25 cellular contexts compared by ENCODE assay signal in genomic region chr10:122103592-122103991, GRCh38.
DNase-seq lines count a peak whose midpoint lies in the region; ATAC-seq, FAIRE-seq and TF ChIP-seq lines count a peak whose summit lies in the region.
"Had no signal": no experiment of that assay in that cellular context is flagged by ENCODE, and none has a peak within 500 bp of the region (broad histone marks: within the 10 kb centered on the region; RNA-seq: fewer than 3 reads in every experiment).

No MANE protein-coding gene starts in this region.

- no peak for FAIRE-seq in A549 (lab: Jason Lieb, UNC)
- FAIRE-seq: A204.1, D721Med, GM12878, H1 had no signal

- H3K4me1 Mint-ChIP-seq in naive thymus-derived CD4-positive, alpha-beta T cell: no peaks in the 10 kb centered on the region
- H3K4me1 Mint-ChIP-seq in activated CD8-positive, alpha-beta memory T cell treated with anti-CD3 and anti-CD28 coated beads, Interleukin-2, amount 10 ng/mL, durations not matched to agents 7 days and 5 days: no peaks in the 10 kb centered on the region
- H3K4me1 Mint-ChIP-seq: CD14-positive monocyte; CD8-positive, alpha-beta memory T cell had no signal

- no peak overlapping the region for H2BK5ac ChIP-seq in mesenchymal stem cell (ENCODE audit: low read depth, low read length, poor library complexity, severe bottlenecking)

- H2BK120ac ChIP-seq in mesenchymal stem cell (ENCODE audit: low read depth, low read length): no peak overlapping the region

- POLR2A ChIA-PET in A549 (lab: Yijun Ruan, JAX) (interaction anchor here (3.2 kb wide), 1 partner anchor 9 kb away, joined by 35 read pairs; no protein-coding TSS in a partner anchor), RWPE1 (lab: Yijun Ruan, JAX; ENCODE audit: low non-redundant PET) (no interaction called here)
- POLR2A ChIA-PET in naive thymus-derived CD4-positive, alpha-beta T cell (lab: Charles Lee): no interaction called here

- H3K36me3 Mint-ChIP-seq in naive thymus-derived CD4-positive, alpha-beta T cell: no peaks in the 10 kb centered on the region
- H3K36me3 Mint-ChIP-seq in activated CD8-positive, alpha-beta memory T cell treated with anti-CD3 and anti-CD28 coated beads, Interleukin-2, amount 10 ng/mL, durations not matched to agents 7 days and 5 days: no peaks in the 10 kb centered on the region
- H3K36me3 Mint-ChIP-seq: CD14-positive monocyte; CD8-positive, alpha-beta memory T cell had no signal

- H3K23ac ChIP-seq in mesenchymal stem cell (ENCODE audit: low read length in 2 of 2): no peak overlapping the region

- H2AK5ac ChIP-seq in mesenchymal stem cell (ENCODE audit: low read length, severe bottlenecking): no peak overlapping the region

- intact Hi-C loops in naive thymus-derived CD4-positive, alpha-beta T cell (cut with micrococcal nuclease): no loop called here

- no peak for TF ChIP-seq POLR2A in A549 (IDR thresholded peaks at IDR 0.05; ENCODE audit: low read length)

- no peak for TF ChIP-seq RAD21 in A549 (conservative IDR thresholded peaks at IDR 0.05 in 1 of 2, IDR thresholded peaks at IDR 0.05 in 1 of 2)

- H3K4ac ChIP-seq in mesenchymal stem cell (ENCODE audit: low read depth in 1 of 2, low read length in 2 of 2): peak overlapping the region in 1 of 2 experiments; percentile 35

- no peaks in the 10 kb centered on the region for H3K9me3 Mint-ChIP-seq in naive thymus-derived CD4-positive, alpha-beta T cell
- no peaks in the 10 kb centered on the region for H3K9me3 Mint-ChIP-seq in activated CD8-positive, alpha-beta memory T cell treated with anti-CD3 and anti-CD28 coated beads, Interleukin-2, amount 10 ng/mL, durations not matched to agents 7 days and 5 days (ENCODE audit: low read depth)
- H3K9me3 Mint-ChIP-seq: CD4-positive, alpha-beta T cell; CD8-positive, alpha-beta memory T cell had no signal

- TF ChIP-seq CTCF in A549 (IDR thresholded peaks at IDR 0.05) (no peak), RWPE1 (conservative IDR thresholded peaks at IDR 0.05; ENCODE audit: low read depth) (no peak)

- TF ChIP-seq EP300 in A549 (IDR thresholded peaks at IDR 0.05): no peak

- H2AFZ ChIP-seq in mesenchymal stem cell (ENCODE audit: low read depth, low read length): no peak overlapping the region
- H2AFZ ChIP-seq: GM23248 had no signal

- H3K14ac ChIP-seq in mesenchymal stem cell (ENCODE audit: low read length in 2 of 2): no peak overlapping the region

- no peak overlapping the region for H4K8ac ChIP-seq in mesenchymal stem cell (ENCODE audit: low read length)

- DNase-seq in A549 (ENCODE audit: low read depth in 1 of 2, low spot score in 1 of 2): no peak
- DNase-seq in RWPE1 (ENCODE audit: low spot score): no peak
- DNase-seq in mesenchymal stem cell: no peak
- DNase-seq in naive thymus-derived CD4-positive, alpha-beta T cell: no peak
- DNase-seq in activated CD8-positive, alpha-beta memory T cell treated with anti-CD3 and anti-CD28 coated beads, Interleukin-2, amount 10 ng/mL, durations not matched to agents 7 days and 5 days: no peak
- DNase-seq: ACHN; AML-193; BE2C; CD4-positive, alpha-beta T cell; CD8-positive, alpha-beta memory T cell; DMS 273 treated with DMSO at 0.1 percent for 48 hours; DMS79; EL; GDM1; H7; HCEC 1CT had no signal

- ATAC-seq in A549 (no peak), GM19463 (IDR thresholded peaks at IDR 0.05; ENCODE audit: unreplicated experiment) (no peak)
- ATAC-seq in naive thymus-derived CD4-positive, alpha-beta T cell: no peak
- ATAC-seq in activated CD8-positive, alpha-beta memory T cell treated with anti-CD3 and anti-CD28 coated beads, Interleukin-2, amount 10 ng/mL, durations not matched to agents 7 days and 5 days: no peak
- ATAC-seq: GM12878 had no signal

- no peak overlapping the region for H3K4me3 Mint-ChIP-seq in naive thymus-derived CD4-positive, alpha-beta T cell
- H3K4me3 Mint-ChIP-seq in activated CD8-positive, alpha-beta memory T cell treated with anti-CD3 and anti-CD28 coated beads, Interleukin-2, amount 10 ng/mL, durations not matched to agents 7 days and 5 days: no peak overlapping the region
- H3K4me3 Mint-ChIP-seq: CD14-positive monocyte; CD4-positive, alpha-beta T cell; CD8-positive, alpha-beta memory T cell had no signal

- H3K9ac ChIP-seq in mesenchymal stem cell (ENCODE audit: low read length): no peak overlapping the region
- H3K9ac ChIP-seq: BLaER1 treated with 17β-estradiol and CSF1 and Interleukin-3, amounts not matched to agents 10 nM and 100 nM; GM23248 had no signal

- H3K27me3 Mint-ChIP-seq in naive thymus-derived CD4-positive, alpha-beta T cell: peaks cover 0 to 10% (median 5%) of the 10 kb centered on the region in 5 donors
- no peaks in the 10 kb centered on the region for H3K27me3 Mint-ChIP-seq in activated CD8-positive, alpha-beta memory T cell treated with anti-CD3 and anti-CD28 coated beads, Interleukin-2, amount 10 ng/mL, durations not matched to agents 7 days and 5 days

- H3K4me1 ChIP-seq in A549: peaks cover 32% of the 10 kb centered on the region
- no peaks in the 10 kb centered on the region for H3K4me1 ChIP-seq in mesenchymal stem cell (ENCODE audit: control insufficient read depth, insufficient read depth, low read depth, low read length)
- H3K4me1 ChIP-seq in naive thymus-derived CD4-positive, alpha-beta T cell (ENCODE audit: control insufficient read depth in 2 of 2, insufficient read depth in 2 of 2, low read length in 2 of 2): no peaks in the 10 kb centered on the region

- no peak overlapping the region for H2BK15ac ChIP-seq in mesenchymal stem cell (ENCODE audit: low read depth, poor library complexity, severe bottlenecking)

- H2BK12ac ChIP-seq in mesenchymal stem cell (ENCODE audit: low read length in 2 of 2): peak overlapping the region in 1 of 2 experiments; percentile 35

- no peak overlapping the region for H3K4me3 ChIP-seq in A549
- no peak overlapping the region for H3K4me3 ChIP-seq in mesenchymal stem cell (ENCODE audit: insufficient read depth in 1 of 2, low read depth in 1 of 2, low read length in 2 of 2)
- H3K4me3 ChIP-seq in naive thymus-derived CD4-positive, alpha-beta T cell (ENCODE audit: low read length): no peak overlapping the region
- H3K4me3 ChIP-seq: BLaER1 treated with 17β-estradiol and CSF1 and Interleukin-3, amounts not matched to agents 10 nM and 100 nM; GM12878; GM23248 had no signal

- H3K9me3 ChIP-seq in A549: no peaks in the 10 kb centered on the region
- H3K9me3 ChIP-seq in mesenchymal stem cell (ENCODE audit: control insufficient read depth, low read length): no peaks in the 10 kb centered on the region
- H3K9me3 ChIP-seq in naive thymus-derived CD4-positive, alpha-beta T cell (ENCODE audit: control insufficient read depth in 2 of 3, low read length in 3 of 3): no peaks in the 10 kb centered on the region
- H3K9me3 ChIP-seq: BE2C; BLaER1 treated with 17β-estradiol and CSF1 and Interleukin-3, amounts not matched to agents 10 nM and 100 nM had no signal

- WGBS in A549 (ENCODE audit: missing lambda C conversion rate): 91% methylated on average over 4 of the region's 4 CpGs
- WGBS in mesenchymal stem cell: 83% methylated on average over 4 of the region's 4 CpGs

- H3K27ac Mint-ChIP-seq in naive thymus-derived CD4-positive, alpha-beta T cell: no peak overlapping the region
- H3K27ac Mint-ChIP-seq in activated CD8-positive, alpha-beta memory T cell treated with anti-CD3 and anti-CD28 coated beads, Interleukin-2, amount 10 ng/mL, durations not matched to agents 7 days and 5 days: no peak overlapping the region
- H3K27ac Mint-ChIP-seq: CD4-positive, alpha-beta T cell; CD8-positive, alpha-beta memory T cell had no signal

- peaks cover 4 to 7% of the 10 kb centered on the region in 2 experiments for H3K27me3 ChIP-seq in mesenchymal stem cell (ENCODE audit: control insufficient read depth in 1 of 2, insufficient read depth in 1 of 2, low read length in 2 of 2)
- no peaks in the 10 kb centered on the region for H3K27me3 ChIP-seq in naive thymus-derived CD4-positive, alpha-beta T cell (ENCODE audit: control insufficient read depth in 2 of 2, insufficient read depth in 2 of 2, low read length in 2 of 2)
- H3K27me3 ChIP-seq: BE2C; BLaER1 treated with 17β-estradiol and CSF1 and Interleukin-3, amounts not matched to agents 10 nM and 100 nM had no signal

- peak overlapping the region; percentile 41 for H4K91ac ChIP-seq in mesenchymal stem cell (ENCODE audit: low read length)

- H3K27ac ChIP-seq in A549 (peak overlapping the region; percentile 95 to 96), RWPE1 (peak overlapping the region; percentile 81), mesenchymal stem cell (ENCODE audit: low read length, poor library complexity, severe bottlenecking) (no peak overlapping the region)
- H3K27ac ChIP-seq in naive thymus-derived CD4-positive, alpha-beta T cell (ENCODE audit: low read depth, low read length): no peak overlapping the region
- H3K27ac ChIP-seq: 22Rv1; BLaER1 treated with 17β-estradiol and CSF1 and Interleukin-3, amounts not matched to agents 10 nM and 100 nM; GM23248 had no signal

- no peak overlapping the region for H3K18ac ChIP-seq in mesenchymal stem cell (ENCODE audit: low read depth in 1 of 2, low read length in 2 of 2)

- H3K4me2 ChIP-seq in A549 (peak overlapping the region; percentile 63), mesenchymal stem cell (ENCODE audit: low read length, poor library complexity, severe bottlenecking) (no peak overlapping the region)

- no peaks in the 10 kb centered on the region for H3K79me1 ChIP-seq in mesenchymal stem cell (replicated peaks; ENCODE audit: low read length, poor library complexity, severe bottlenecking)

- CTCF ChIA-PET in A549 (lab: Yijun Ruan, JAX) (interaction anchor here (0.8 to 4.6 kb wide), 9 partner anchors 9 to 203 kb away, joined by 3 to 74 read pairs (median 4); no protein-coding TSS in a partner anchor), RWPE1 (lab: Yijun Ruan, JAX) (interaction anchor here (1.5 kb wide), 1 partner anchor 9 kb away, joined by 6 read pairs; no protein-coding TSS in a partner anchor)
- CTCF ChIA-PET in naive thymus-derived CD4-positive, alpha-beta T cell (lab: Charles Lee): no interaction called here
- CTCF ChIA-PET in activated CD8-positive, alpha-beta memory T cell treated with anti-CD3 and anti-CD28 coated beads, Interleukin-2, amount 10 ng/mL, durations not matched to agents 7 days and 5 days (lab: Charles Lee): no interaction called here

- no peaks in the 10 kb centered on the region for H3K36me3 ChIP-seq in mesenchymal stem cell (ENCODE audit: control insufficient read depth in 1 of 2, insufficient read depth in 2 of 2, low read depth in 1 of 2, low read length in 2 of 2)
- no peaks in the 10 kb centered on the region for H3K36me3 ChIP-seq in naive thymus-derived CD4-positive, alpha-beta T cell (ENCODE audit: control insufficient read depth in 2 of 3, insufficient read depth in 3 of 3, low read length in 3 of 3)
- H3K36me3 ChIP-seq: BE2C; BLaER1 treated with 17β-estradiol and CSF1 and Interleukin-3, amounts not matched to agents 10 nM and 100 nM had no signal

TF ChIP-seq in A549, 52 proteins besides CTCF, POLR2A, EP300 and RAD21 (continues in another document):
- TF ChIP-seq CBX2 (IDR thresholded peaks at IDR 0.05; ENCODE audit: borderline replicate concordance, low read depth): no peak
- TF ChIP-seq MAFK (IDR thresholded peaks at IDR 0.05; ENCODE audit: partially characterized antibody): no peak
- TF ChIP-seq CHD2 (IDR thresholded peaks at IDR 0.05; ENCODE audit: low read length, partially characterized antibody): no peak
- 0 out of 2 replicates have a peak, but pooled peaks have one; percentile 30 for TF ChIP-seq TP53 (CRISPR knock-in tag; IDR thresholded peaks at IDR 0.05)
- TF ChIP-seq KDM1A (IDR thresholded peaks at IDR 0.05; ENCODE audit: low read depth): no peak

Comparison
In these comparisons a context has a peak if more than half of its experiments do, and no peak if none do; other contexts are left out.
1. H3K27ac ChIP-seq: peak in A549 (2 of 2) and RWPE1 (single experiment); none in mesenchymal stem cell (single experiment) and naive thymus-derived CD4-positive, alpha-beta T cell (single experiment).
2. CTCF ChIA-PET loops: an anchor here in A549 (0.8 to 4.6 kb wide) and RWPE1 (1.5 kb wide); none called in naive thymus-derived CD4-positive, alpha-beta T cell and activated CD8-positive, alpha-beta memory T cell treated with anti-CD3 and anti-CD28 coated beads, Interleukin-2, amount 10 ng/mL, durations not matched to agents 7 days and 5 days.